8 cellular contexts compared by ENCODE assay signal in genomic region chr10:125160856-125161569, GRCh38. TPM values are rescaled to one million over a fixed set of nuclear protein-coding genes. Genes with fewer than 3 reads are reported as not detected.
DNase-seq lines count a peak whose midpoint lies in the region; ATAC-seq and TF ChIP-seq lines count a peak whose summit lies in the region.

No MANE protein-coding gene starts in this region.

- peak overlapping the region; percentile 62 for H2AFZ ChIP-seq in mesenchymal stem cell (ENCODE audit: low read depth, low read length)

- H3K4me2 ChIP-seq in mesenchymal stem cell (ENCODE audit: low read length, poor library complexity, severe bottlenecking): peak overlapping the region; percentile 94

- H4K91ac ChIP-seq in mesenchymal stem cell (ENCODE audit: low read length): peak overlapping the region; percentile 80

- H3K23ac ChIP-seq in mesenchymal stem cell (ENCODE audit: low read length in 2 of 2): no peak overlapping the region

- peak; percentile 41 for DNase-seq in stimulated activated CD4-positive, alpha-beta T cell treated with anti-CD3 and anti-CD28 coated beads, Interleukin-15, amount 100 ng/mL, for 24 hours
- DNase-seq in stimulated activated CD4-positive, alpha-beta T cell treated with anti-CD3 and anti-CD28 coated beads, Interleukin-4, amount 100 ng/mL, for 1 hour: no peak
- peak; percentile 35 for DNase-seq in NCI-H128 (lab: John Stamatoyannopoulos, UW; ENCODE audit: unreplicated experiment)
- no peak for DNase-seq in epithelial cell of prostate (ENCODE audit: low read depth, low spot score)
- peak; percentile 91 for DNase-seq in mesenchymal stem cell

- no peaks in the 10 kb centered on the region for H3K79me1 ChIP-seq in mesenchymal stem cell (replicated peaks; ENCODE audit: low read length, poor library complexity, severe bottlenecking)

- H3K27me3 ChIP-seq in mesenchymal stem cell (ENCODE audit: control insufficient read depth in 1 of 2, insufficient read depth in 1 of 2, low read length in 2 of 2): no peaks in the 10 kb centered on the region
- peaks cover 62% of the 10 kb centered on the region for H3K27me3 ChIP-seq in thymus (ENCODE audit: control insufficient read depth, insufficient read depth)

- H3K9me3 ChIP-seq in mesenchymal stem cell (ENCODE audit: control insufficient read depth, low read length) (no peaks in the 10 kb centered on the region), thymus (ENCODE audit: control insufficient read depth) (no peaks in the 10 kb centered on the region)

- no peak for ATAC-seq in GM18511 (IDR thresholded peaks at IDR 0.05; ENCODE audit: unreplicated experiment)

- peak overlapping the region; percentile 77 for H2BK120ac ChIP-seq in mesenchymal stem cell (ENCODE audit: low read depth, low read length)

- whole genome bisulfite sequencing in mesenchymal stem cell: under 1% methylated on average over 47 of the region's 68 CpGs
- WGBS in thymus: 1% methylated on average over 68 of the region's 68 CpGs

- H3K14ac ChIP-seq in mesenchymal stem cell (ENCODE audit: low read length in 2 of 2): no peak overlapping the region

- peak overlapping the region; percentile 80 for H3K9ac ChIP-seq in mesenchymal stem cell (ENCODE audit: low read length)

- H2AK5ac ChIP-seq in mesenchymal stem cell (ENCODE audit: low read length, severe bottlenecking): no peak overlapping the region

- H2BK15ac ChIP-seq in mesenchymal stem cell (ENCODE audit: low read depth, poor library complexity, severe bottlenecking): peak overlapping the region; percentile 94

- peak overlapping the region; percentile 73 to 82 for H3K4me3 ChIP-seq in mesenchymal stem cell (ENCODE audit: insufficient read depth in 1 of 2, low read depth in 1 of 2, low read length in 2 of 2)
- peak overlapping the region; percentile 44 for H3K4me3 ChIP-seq in thymus (ENCODE audit: low read length)

- H3K4me1 ChIP-seq in mesenchymal stem cell (ENCODE audit: control insufficient read depth, insufficient read depth, low read depth, low read length): peaks cover 11% of the 10 kb centered on the region
- H3K4me1 ChIP-seq in thymus (ENCODE audit: control insufficient read depth, insufficient read depth, low read length): peaks cover 4% of the 10 kb centered on the region

- peak overlapping the region; percentile 99 for H3K27ac ChIP-seq in VCaP
- H3K27ac ChIP-seq in epithelial cell of prostate: peak overlapping the region; percentile 93
- H3K27ac ChIP-seq in mesenchymal stem cell (ENCODE audit: low read length, poor library complexity, severe bottlenecking): peak overlapping the region; percentile 72
- H3K27ac ChIP-seq in thymus (ENCODE audit: low read depth): no peak overlapping the region

- no peak; the same call in 1 of the 2 replicates for TF ChIP-seq CTCF in VCaP (conservative IDR thresholded peaks at IDR 0.05)

- peak overlapping the region; percentile 81 for H2BK5ac ChIP-seq in mesenchymal stem cell (ENCODE audit: low read depth, low read length, poor library complexity, severe bottlenecking)

- H3K18ac ChIP-seq in mesenchymal stem cell (ENCODE audit: low read depth in 1 of 2, low read length in 2 of 2): peak overlapping the region; percentile 75 to 83

- H3K4ac ChIP-seq in mesenchymal stem cell (ENCODE audit: low read depth in 1 of 2, low read length in 2 of 2): peak overlapping the region; percentile 51 to 86

- peak overlapping the region; percentile 39 to 67 for H2BK12ac ChIP-seq in mesenchymal stem cell (ENCODE audit: low read length in 2 of 2)

- H3K36me3 ChIP-seq in mesenchymal stem cell (ENCODE audit: control insufficient read depth in 1 of 2, insufficient read depth in 2 of 2, low read depth in 1 of 2, low read length in 2 of 2): no peaks in the 10 kb centered on the region
- H3K36me3 ChIP-seq in thymus (ENCODE audit: control insufficient read depth, insufficient read depth): no peaks in the 10 kb centered on the region

- H4K8ac ChIP-seq in mesenchymal stem cell (ENCODE audit: low read length): peak overlapping the region; percentile 90

RNA-seq across cellular contexts. Expression of gene CTBP2, which starts 0.7 kb away (rescaled TPM):
- 58.2 TPM for polyA plus RNA-seq in mesenchymal stem cell (2013, experiment 1 of 2)
- polyA plus RNA-seq in mesenchymal stem cell (2013, experiment 2 of 2): 55.7 TPM
- 14.6 TPM for polyA plus RNA-seq in thymus

Comparison
In these comparisons a context has a peak if more than half of its experiments do, and no peak if none do; other contexts are left out.
1. DNase-seq: peak in stimulated activated CD4-positive, alpha-beta T cell treated with anti-CD3 and anti-CD28 coated beads, Interleukin-15, amount 100 ng/mL, for 24 hours (single experiment), NCI-H128 (single experiment) and mesenchymal stem cell (single experiment); none in stimulated activated CD4-positive, alpha-beta T cell treated with anti-CD3 and anti-CD28 coated beads, Interleukin-4, amount 100 ng/mL, for 1 hour (single experiment) and epithelial cell of prostate (single experiment).